In genomic region chr6:43538986-43539385, GRCh38 we compare ENCODE assay signal across 1 cellular context.
TF ChIP-seq lines count a peak whose summit lies in the region.

No MANE protein-coding gene starts in this region.

TF ChIP-seq in K562, 482 proteins besides CTCF, POLR2A, EP300 and RAD21:
- TF ChIP-seq RBFOX2 (IDR thresholded peaks at IDR 0.05; ENCODE audit: low read depth, low read length) (0 out of 2 replicates have a peak, but pooled peaks have one; percentile 14), POLR2G (IDR thresholded peaks at IDR 0.05; ENCODE audit: low read depth, low read length) (peak; percentile 10; the same call in 1 of the 2 replicates)
TF ChIP-seq in K562: peak in this region for 2; not testable (repeated sequence) for 480.
